ENCODE assay signal across 26 cellular contexts in the genomic region with DNA sequence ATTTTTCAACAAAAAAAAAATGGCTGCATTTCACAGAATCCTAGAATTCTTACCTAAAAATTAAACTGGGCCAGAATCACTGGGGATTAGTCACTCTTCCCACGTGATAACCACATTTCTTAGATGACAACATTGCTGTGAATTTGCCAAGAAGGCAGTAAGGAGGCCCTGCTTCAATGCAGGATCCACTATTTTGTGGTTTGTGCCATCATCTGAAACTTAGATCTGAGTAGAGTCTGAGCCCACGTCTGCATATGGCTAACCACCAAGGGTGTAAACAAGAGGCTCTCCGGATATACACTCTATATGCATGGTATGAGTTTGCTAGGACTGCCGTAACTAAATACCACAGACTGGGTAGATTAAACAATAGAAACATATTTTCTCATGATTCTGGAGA. TPM values are rescaled to one million over a fixed set of nuclear protein-coding genes. Genes with fewer than 3 reads are reported as not detected.
DNase-seq lines count a peak whose midpoint lies in the region; ATAC-seq and TF ChIP-seq lines count a peak whose summit lies in the region.
"Had no signal": no experiment of that assay in that cellular context is flagged by ENCODE, and none has a peak within 500 bp of the region (broad histone marks: within the 10 kb centered on the region; RNA-seq: fewer than 3 reads in every experiment).

No MANE protein-coding gene starts in this region.

- no peak overlapping the region for H3K4me3 Mint-ChIP-seq in activated CD4-positive, alpha-beta T cell treated with anti-CD3 and anti-CD28 coated beads for 36 hours
- H3K4me3 Mint-ChIP-seq in activated CD4-positive, alpha-beta T cell treated with anti-CD3 and anti-CD28 coated beads, Interleukin-2, amount 10 ng/mL, durations not matched to agents 7 days and 5 days = no peak overlapping the region
- H3K4me3 Mint-ChIP-seq: mesothelial cell of epicardium had no signal

- no peaks in the 10 kb centered on the region for H3K36me3 Mint-ChIP-seq in activated CD4-positive, alpha-beta T cell treated with anti-CD3 and anti-CD28 coated beads for 36 hours (ENCODE audit: low read depth)
- H3K36me3 Mint-ChIP-seq in activated CD4-positive, alpha-beta T cell treated with anti-CD3 and anti-CD28 coated beads, Interleukin-2, amount 10 ng/mL, durations not matched to agents 7 days and 5 days (ENCODE audit: low read depth) = no peaks in the 10 kb centered on the region
- H3K36me3 Mint-ChIP-seq: mesothelial cell of epicardium had no signal

- POLR2A ChIA-PET in activated CD4-positive, alpha-beta T cell treated with anti-CD3 and anti-CD28 coated beads for 36 hours (lab: Charles Lee) = no interaction called here
- POLR2A ChIA-PET in activated CD4-positive, alpha-beta T cell treated with anti-CD3 and anti-CD28 coated beads, Interleukin-2, amount 10 ng/mL, durations not matched to agents 7 days and 5 days (lab: Charles Lee) = no interaction called here

- H3K27ac Mint-ChIP-seq in activated CD4-positive, alpha-beta T cell treated with anti-CD3 and anti-CD28 coated beads for 36 hours = no peak overlapping the region
- H3K27ac Mint-ChIP-seq in activated CD4-positive, alpha-beta T cell treated with anti-CD3 and anti-CD28 coated beads, Interleukin-2, amount 10 ng/mL, durations not matched to agents 7 days and 5 days = no peak overlapping the region
- H3K27ac Mint-ChIP-seq: mesothelial cell of epicardium had no signal

- H3F3A ChIP-seq in smooth muscle cell (ENCODE audit: low read depth) = no peaks in the 10 kb centered on the region

- no peak overlapping the region for H3K9ac ChIP-seq in smooth muscle cell (ENCODE audit: low read depth)

- DNase-seq in activated CD4-positive, alpha-beta T cell treated with anti-CD3 and anti-CD28 coated beads for 36 hours = no peak
- no peak for DNase-seq in activated CD4-positive, alpha-beta T cell treated with anti-CD3 and anti-CD28 coated beads, Interleukin-2, amount 10 ng/mL, durations not matched to agents 7 days and 5 days
- peak; percentile 68 for DNase-seq in HT1080 (ENCODE audit: low read depth)
- DNase-seq in amniotic epithelial cell (ENCODE audit: low read depth) = peak; percentile 29
- no peak for DNase-seq in smooth muscle cell (lab: John Stamatoyannopoulos, UW; ENCODE audit: unreplicated experiment)
- DNase-seq in GOT3 (lab: John Stamatoyannopoulos, UW) = no peak
- DNase-seq: activated gamma-delta T cell treated with Interleukin-2 at 50 U/mL for 16 hours; COR-L47; dermis blood vessel endothelial cell; erythroblast; kidney glomerular epithelial cell; MV-4-11; NCI-H2081; NCI-H524; PC-9; right cardiac atrium; stimulated activated CD4-positive, alpha-beta T cell treated with anti-CD3 and anti-CD28 coated beads, Interleukin-2, amount 100 ng/mL, for 48 hours; SW 1271; WERI-Rb-1 had no signal

- CTCF ChIA-PET in activated CD4-positive, alpha-beta T cell treated with anti-CD3 and anti-CD28 coated beads for 36 hours (lab: Charles Lee) = no interaction called here
- CTCF ChIA-PET in activated CD4-positive, alpha-beta T cell treated with anti-CD3 and anti-CD28 coated beads, Interleukin-2, amount 10 ng/mL, durations not matched to agents 7 days and 5 days (lab: Charles Lee) = no interaction called here

- no peak for TF ChIP-seq CTCF in smooth muscle cell (IDR thresholded peaks at IDR 0.05; ENCODE audit: borderline replicate concordance, insufficient read depth, poor library complexity, severe bottlenecking)

- H3K4me1 Mint-ChIP-seq in activated CD4-positive, alpha-beta T cell treated with anti-CD3 and anti-CD28 coated beads for 36 hours = no peaks in the 10 kb centered on the region
- no peaks in the 10 kb centered on the region for H3K4me1 Mint-ChIP-seq in activated CD4-positive, alpha-beta T cell treated with anti-CD3 and anti-CD28 coated beads, Interleukin-2, amount 10 ng/mL, durations not matched to agents 7 days and 5 days

- H3K4me1 ChIP-seq in smooth muscle cell (ENCODE audit: low read depth) = no peaks in the 10 kb centered on the region

- peak overlapping the region; percentile 31 for H3K4me2 ChIP-seq in smooth muscle cell
- H3K4me2 ChIP-seq: hepatocyte, PC-9 had no signal

- H3K27ac ChIP-seq in smooth muscle cell (ENCODE audit: low read depth) = no peak overlapping the region
- H3K27ac ChIP-seq: 22Rv1, hepatocyte, neutrophil, PC-9, WERI-Rb-1 had no signal

- no peaks in the 10 kb centered on the region for H3K79me2 ChIP-seq in smooth muscle cell (ENCODE audit: low read depth)
- H3K79me2 ChIP-seq: hepatocyte had no signal

- H3K9me3 Mint-ChIP-seq in activated CD4-positive, alpha-beta T cell treated with anti-CD3 and anti-CD28 coated beads for 36 hours (ENCODE audit: low read depth) = no peaks in the 10 kb centered on the region
- H3K9me3 Mint-ChIP-seq in activated CD4-positive, alpha-beta T cell treated with anti-CD3 and anti-CD28 coated beads, Interleukin-2, amount 10 ng/mL, durations not matched to agents 7 days and 5 days = no peaks in the 10 kb centered on the region
- H3K9me3 Mint-ChIP-seq: mesothelial cell of epicardium had no signal

- no peaks in the 10 kb centered on the region for H4K20me1 ChIP-seq in smooth muscle cell (ENCODE audit: low read depth)

- 24% methylated on average over 4 of the region's 4 CpGs for WGBS in smooth muscle cell (ENCODE audit: low lambda C conversion rate)

- ATAC-seq in activated CD4-positive, alpha-beta T cell treated with anti-CD3 and anti-CD28 coated beads for 36 hours = peak; percentile 65
- ATAC-seq in GM21723 (IDR thresholded peaks at IDR 0.05; ENCODE audit: unreplicated experiment) (no peak), GM21526 (IDR thresholded peaks at IDR 0.05; ENCODE audit: low FRiP score, unreplicated experiment) (no peak)

- no peaks in the 10 kb centered on the region for H3K36me3 ChIP-seq in smooth muscle cell (ENCODE audit: low read depth)
- H3K36me3 ChIP-seq: neutrophil, WERI-Rb-1 had no signal

- H3K9me3 ChIP-seq in smooth muscle cell (replicated peaks; ENCODE audit: low read depth) = no peaks in the 10 kb centered on the region
- H3K9me3 ChIP-seq: neutrophil had no signal

- intact Hi-C loops in activated CD4-positive, alpha-beta T cell treated with anti-CD3 and anti-CD28 coated beads for 36 hours (cut with DNase I, micrococcal nuclease) = loop anchor here in 1 of 2 experiments (1.0 kb wide), 1 partner anchor 18 kb away; no protein-coding TSS in a partner anchor

- peaks cover 85% of the 10 kb centered on the region for H3K27me3 ChIP-seq in smooth muscle cell (ENCODE audit: low read depth)

- H2AFZ ChIP-seq in smooth muscle cell (ENCODE audit: low read depth) = no peak overlapping the region
- H2AFZ ChIP-seq: hepatocyte, PC-9 had no signal

- peaks cover 18% of the 10 kb centered on the region for H3K27me3 Mint-ChIP-seq in activated CD4-positive, alpha-beta T cell treated with anti-CD3 and anti-CD28 coated beads for 36 hours
- H3K27me3 Mint-ChIP-seq in activated CD4-positive, alpha-beta T cell treated with anti-CD3 and anti-CD28 coated beads, Interleukin-2, amount 10 ng/mL, durations not matched to agents 7 days and 5 days = peaks cover 5% of the 10 kb centered on the region

- H3K4me3 ChIP-seq in smooth muscle cell = no peak overlapping the region
- H3K4me3 ChIP-seq: hepatocyte, PC-9 had no signal

RNA-seq across cellular contexts. Expression of a gene that starts 24.4 kb away (rescaled TPM):
- not detected for total RNA-seq in activated CD4-positive, alpha-beta T cell treated with anti-CD3 and anti-CD28 coated beads for 36 hours
- not detected for total RNA-seq in activated CD4-positive, alpha-beta T cell treated with anti-CD3 and anti-CD28 coated beads, Interleukin-2, amount 10 ng/mL, durations not matched to agents 7 days and 5 days
- total RNA-seq in HT1080 (2014; rRNA removed; shearing (Covaris generic)) = 0.30 and 0.43 TPM in 2 replicates
- polyA plus RNA-seq in HT1080 (2015; cell fraction: cytosol; rRNA removed) = not detected in 2 replicates
- polyA plus RNA-seq in HT1080 (2015; cell fraction: nucleus; rRNA removed) = 0.08 TPM in 1 of 2 replicates, not detected in the other
- total RNA-seq in smooth muscle cell = not detected in 2 replicates
- 0.05 TPM in 1 of 2 replicates, not detected in the other for polyA plus RNA-seq in smooth muscle cell
- total RNA-seq: activated CD8-positive, alpha-beta memory T cell treated with anti-CD3 and anti-CD28 coated beads for 36 hours; dermis blood vessel endothelial cell; PC-9 had no signal

Comparison
In these comparisons a context has a peak if more than half of its experiments do, and no peak if none do; other contexts are left out.
1. DNase-seq: peak in HT1080 (single experiment) and amniotic epithelial cell (single experiment); none in activated CD4-positive, alpha-beta T cell treated with anti-CD3 and anti-CD28 coated beads for 36 hours (single experiment), activated CD4-positive, alpha-beta T cell treated with anti-CD3 and anti-CD28 coated beads, Interleukin-2, amount 10 ng/mL, durations not matched to agents 7 days and 5 days (single experiment), smooth muscle cell (single experiment) and GOT3 (single experiment).